8 cellular contexts compared by ENCODE assay signal in genomic region chr17:75776399-75777242, GRCh38. TPM values are rescaled to one million over a fixed set of nuclear protein-coding genes. Genes with fewer than 3 reads are reported as not detected.
A peak's percentile ranks its signal among the peaks of the same experiment; 100 is the strongest.
DNase-seq lines count a peak whose midpoint lies in the region; ATAC-seq and TF ChIP-seq lines count a peak whose summit lies in the region.

No MANE protein-coding gene starts in this region.

- H3K9ac ChIP-seq in HUES6 (ENCODE audit: low read length) (no peak overlapping the region), iPS-20b (ENCODE audit: low read depth, low read length) (no peak overlapping the region)

- H3K4me1 ChIP-seq in HUES6 (ENCODE audit: control insufficient read depth, insufficient read depth, low read length) (peaks cover 5% of the 10 kb centered on the region; the same call in 1 of the 2 replicates), iPS-20b (ENCODE audit: insufficient read depth, low read length) (no peaks in the 10 kb centered on the region)

- ATAC-seq in activated T-cell treated with anti-CD3 and anti-CD28 coated beads, Interleukin-2, amount 50 U/mL, for 4 hours: no peak
- ATAC-seq in stimulated activated naive CD8-positive, alpha-beta T cell treated with anti-CD3 and anti-CD28 coated beads, Interleukin-15, amount 100 ng/mL, for 72 hours: no peak
- ATAC-seq in GM18511 (IDR thresholded peaks at IDR 0.05; ENCODE audit: unreplicated experiment): no peak

- H3K4me1 Mint-ChIP-seq in activated T-cell treated with anti-CD3 and anti-CD28 coated beads, Interleukin-2, amount 50 U/mL, for 4 hours (ENCODE audit: low read depth): peaks cover 26% of the 10 kb centered on the region
- H3K4me1 Mint-ChIP-seq in stimulated activated naive CD8-positive, alpha-beta T cell treated with anti-CD3 and anti-CD28 coated beads, Interleukin-15, amount 100 ng/mL, for 72 hours: peaks cover 44% of the 10 kb centered on the region

- POLR2A ChIA-PET in AG04449 (lab: Yijun Ruan, JAX): interaction anchor here (0.6 to 5.9 kb wide), 7 partner anchors 9 to 227 kb away, joined by 3 to 69 read pairs (median 3); partner anchors contain the start of gene GALK1

- peaks cover 34% of the 10 kb centered on the region for H3K36me3 Mint-ChIP-seq in activated T-cell treated with anti-CD3 and anti-CD28 coated beads, Interleukin-2, amount 50 U/mL, for 4 hours (ENCODE audit: insufficient read depth)

- H3K9me3 Mint-ChIP-seq in activated T-cell treated with anti-CD3 and anti-CD28 coated beads, Interleukin-2, amount 50 U/mL, for 4 hours: no peaks in the 10 kb centered on the region
- H3K9me3 Mint-ChIP-seq in stimulated activated naive CD8-positive, alpha-beta T cell treated with anti-CD3 and anti-CD28 coated beads, Interleukin-15, amount 100 ng/mL, for 72 hours: no peaks in the 10 kb centered on the region

- peak overlapping the region; percentile 92 to 94 for H3K27ac Mint-ChIP-seq in stimulated activated naive CD8-positive, alpha-beta T cell treated with anti-CD3 and anti-CD28 coated beads, Interleukin-15, amount 100 ng/mL, for 72 hours

- no peaks in the 10 kb centered on the region for H3K27me3 ChIP-seq in HUES6 (ENCODE audit: control insufficient read depth, insufficient read depth, low read length)
- H3K27me3 ChIP-seq in iPS-20b (ENCODE audit: insufficient read depth, low read length): no peaks in the 10 kb centered on the region

- CTCF ChIA-PET in AG04449 (lab: Yijun Ruan, JAX): interaction anchor here (0.7 to 5.1 kb wide), 5 partner anchors 12 to 427 kb away, joined by 3 to 47 read pairs (median 4); partner anchors contain the start of gene GALK1

- H3K9me3 ChIP-seq in HUES6 (ENCODE audit: control insufficient read depth, insufficient read depth, low read depth, low read length): no peaks in the 10 kb centered on the region
- H3K9me3 ChIP-seq in iPS-20b (ENCODE audit: insufficient read depth, low read depth, low read length): no peaks in the 10 kb centered on the region

- H3K36me3 ChIP-seq in HUES6 (ENCODE audit: control insufficient read depth, insufficient read depth, low read length) (peaks cover 29% of the 10 kb centered on the region), iPS-20b (ENCODE audit: insufficient read depth, low read depth, low read length) (peaks cover 28% of the 10 kb centered on the region)

- H3K4me3 ChIP-seq in AG04449 (ENCODE audit: low read depth, low read length) (peak overlapping the region; percentile 25), HUES6 (ENCODE audit: low read depth, low read length) (0 out of 2 replicates have a peak overlapping the region, but pooled peaks have one; percentile 11), iPS-20b (ENCODE audit: low read length) (peak overlapping the region; percentile 96)

- no peaks in the 10 kb centered on the region for H3K27me3 Mint-ChIP-seq in activated T-cell treated with anti-CD3 and anti-CD28 coated beads, Interleukin-2, amount 50 U/mL, for 4 hours (ENCODE audit: low read depth)
- H3K27me3 Mint-ChIP-seq in stimulated activated naive CD8-positive, alpha-beta T cell treated with anti-CD3 and anti-CD28 coated beads, Interleukin-15, amount 100 ng/mL, for 72 hours: no peaks in the 10 kb centered on the region

- no peak for TF ChIP-seq CTCF in AG04449 (IDR thresholded peaks at IDR 0.05; ENCODE audit: insufficient read depth, low read length, missing control alignments)

- H3K4me3 Mint-ChIP-seq in activated T-cell treated with anti-CD3 and anti-CD28 coated beads, Interleukin-2, amount 50 U/mL, for 4 hours: peak overlapping the region; percentile 96
- peak overlapping the region; percentile 77 to 82 for H3K4me3 Mint-ChIP-seq in stimulated activated naive CD8-positive, alpha-beta T cell treated with anti-CD3 and anti-CD28 coated beads, Interleukin-15, amount 100 ng/mL, for 72 hours

- DNase-seq in AG04449 (ENCODE audit: low read depth, low spot score): no peak
- DNase-seq in activated T-cell treated with anti-CD3 and anti-CD28 coated beads, Interleukin-2, amount 50 U/mL, for 4 hours: no peak
- DNase-seq in stimulated activated naive CD8-positive, alpha-beta T cell treated with anti-CD3 and anti-CD28 coated beads, Interleukin-15, amount 100 ng/mL, for 72 hours: peak in 1 of 2 donors; percentile 40
- no peak for DNase-seq in COLO668 (lab: John Stamatoyannopoulos, UW; ENCODE audit: unreplicated experiment)
- no peak for DNase-seq in NCI-H446 (lab: John Stamatoyannopoulos, UW)

- H3K27ac ChIP-seq in HUES6 (ENCODE audit: low read depth, low read length): no peak overlapping the region
- no peak overlapping the region for H3K27ac ChIP-seq in iPS-20b (ENCODE audit: low read length)

RNA-seq across cellular contexts. Expression of gene UNK, which starts 8.0 kb away (rescaled TPM):
- total RNA-seq in activated T-cell treated with anti-CD3 and anti-CD28 coated beads, Interleukin-2, amount 50 U/mL, for 4 hours: 10 to 100 TPM; 21.0 to 24.5 (median 22.6) TPM

RNA-seq across cellular contexts. Expression of gene GALK1, which starts 11.6 kb away (rescaled TPM):
- 10 to 100 TPM; 16.9 to 23.5 (median 21.3) TPM for total RNA-seq in activated T-cell treated with anti-CD3 and anti-CD28 coated beads, Interleukin-2, amount 50 U/mL, for 4 hours

RNA-seq across cellular contexts. Expression of gene ITGB4, which starts 55.4 kb away (rescaled TPM):
- 1 to 10 TPM in 2 of 3 donors, under 1 TPM in 1; 0.63 to 2.3 (median 1.6) TPM for total RNA-seq in activated T-cell treated with anti-CD3 and anti-CD28 coated beads, Interleukin-2, amount 50 U/mL, for 4 hours

Comparison
In these comparisons a context has a peak if more than half of its experiments do, and no peak if none do; other contexts are left out.
1. H3K4me3 ChIP-seq: peak in every context shown above with its lines; median percentile 96 in iPS-20b; 25 in AG04449; 11 in HUES6.